ENCODE assay signal across 1 cellular context in the genomic region with DNA sequence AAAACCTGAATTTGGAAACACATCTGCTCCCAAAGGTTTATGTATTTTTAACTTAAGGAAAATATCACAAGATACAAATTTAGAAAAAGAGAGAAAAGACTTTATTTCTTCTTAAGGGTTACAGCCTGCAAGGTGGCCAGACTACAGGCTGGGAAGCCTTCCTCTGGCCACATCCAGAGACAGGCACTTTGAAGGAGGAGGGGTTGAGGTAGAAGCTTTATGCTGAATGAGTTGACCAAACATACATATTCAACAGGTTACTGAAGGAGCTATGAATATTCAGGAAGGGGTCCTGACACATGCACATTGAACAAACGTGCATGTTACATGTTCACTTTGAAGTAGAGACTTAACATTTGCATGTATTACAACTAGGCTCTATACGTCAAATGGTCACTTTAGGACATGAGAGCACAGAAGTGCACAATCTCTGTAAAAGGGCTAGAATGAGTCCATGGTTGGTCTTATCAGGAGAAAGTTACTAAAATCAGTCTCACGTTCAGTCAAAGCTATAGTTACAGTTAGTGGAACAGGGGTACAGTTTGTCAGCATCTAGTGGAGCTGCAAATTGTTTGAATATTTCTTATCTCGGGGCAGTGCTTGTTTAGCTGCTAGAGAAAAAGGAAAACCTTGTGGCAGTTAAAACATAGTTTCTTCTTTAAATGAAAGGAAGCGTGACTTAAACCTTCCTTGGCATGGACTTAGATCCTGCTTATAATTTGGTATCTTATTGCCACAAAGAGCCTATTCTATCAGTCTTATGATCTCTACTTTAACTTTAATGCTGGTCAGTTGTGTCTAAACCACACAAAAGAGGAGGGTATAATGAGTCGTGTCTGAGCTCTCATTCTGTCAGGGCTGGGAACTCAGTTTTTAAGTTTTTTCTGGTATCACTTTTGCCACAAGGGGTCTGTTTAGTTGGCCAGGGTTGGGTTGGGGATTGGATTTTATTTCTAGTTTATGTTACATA.
A peak's percentile ranks its signal among the peaks of the same experiment; 100 is the strongest.
TF ChIP-seq lines count a peak whose summit lies in the region.

No MANE protein-coding gene starts in this region.

TF ChIP-seq in K562, 482 proteins besides CTCF, POLR2A, EP300 and RAD21 (continues in another document):
- peak; percentile 93 for TF ChIP-seq ZBED1 (IDR thresholded peaks at IDR 0.05)
- 0 out of 2 replicates have a peak, but pooled peaks have one; percentile 6 for TF ChIP-seq FOSL1 (tag; conservative IDR thresholded peaks at IDR 0.05)
- no peak for TF ChIP-seq SP2 (IDR thresholded peaks at IDR 0.05; ENCODE audit: extremely low read depth, low read depth, low read length, poor library complexity, severe bottlenecking)
- peak; percentile 92; the same call in 1 of the 2 replicates for TF ChIP-seq ILF3 (IDR thresholded peaks at IDR 0.05; ENCODE audit: borderline replicate concordance)
- TF ChIP-seq SMARCA4 (IDR thresholded peaks at IDR 0.05): peak; percentile 33; the same call in 1 of the 2 replicates
- 0 out of 4 replicates have a peak, but pooled peaks of 1 of the 2 experiments have one; percentile 33 for TF ChIP-seq NRF1 (conservative IDR thresholded peaks at IDR 0.05 in 1 of 2, IDR thresholded peaks at IDR 0.05 in 1 of 2)
- TF ChIP-seq DIDO1 (tag; IDR thresholded peaks at IDR 0.05; ENCODE audit: low read depth): 0 out of 2 replicates have a peak, but pooled peaks have one; percentile 15
- TF ChIP-seq, protein P1, sequence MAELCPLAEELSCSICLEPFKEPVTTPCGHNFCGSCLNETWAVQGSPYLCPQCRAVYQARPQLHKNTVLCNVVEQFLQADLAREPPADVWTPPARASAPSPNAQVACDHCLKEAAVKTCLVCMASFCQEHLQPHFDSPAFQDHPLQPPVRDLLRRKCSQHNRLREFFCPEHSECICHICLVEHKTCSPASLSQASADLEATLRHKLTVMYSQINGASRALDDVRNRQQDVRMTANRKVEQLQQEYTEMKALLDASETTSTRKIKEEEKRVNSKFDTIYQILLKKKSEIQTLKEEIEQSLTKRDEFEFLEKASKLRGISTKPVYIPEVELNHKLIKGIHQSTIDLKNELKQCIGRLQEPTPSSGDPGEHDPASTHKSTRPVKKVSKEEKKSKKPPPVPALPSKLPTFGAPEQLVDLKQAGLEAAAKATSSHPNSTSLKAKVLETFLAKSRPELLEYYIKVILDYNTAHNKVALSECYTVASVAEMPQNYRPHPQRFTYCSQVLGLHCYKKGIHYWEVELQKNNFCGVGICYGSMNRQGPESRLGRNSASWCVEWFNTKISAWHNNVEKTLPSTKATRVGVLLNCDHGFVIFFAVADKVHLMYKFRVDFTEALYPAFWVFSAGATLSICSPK (IDR thresholded peaks at IDR 0.05; ENCODE audit: borderline replicate concordance): no peak
- TF ChIP-seq, protein P2, sequence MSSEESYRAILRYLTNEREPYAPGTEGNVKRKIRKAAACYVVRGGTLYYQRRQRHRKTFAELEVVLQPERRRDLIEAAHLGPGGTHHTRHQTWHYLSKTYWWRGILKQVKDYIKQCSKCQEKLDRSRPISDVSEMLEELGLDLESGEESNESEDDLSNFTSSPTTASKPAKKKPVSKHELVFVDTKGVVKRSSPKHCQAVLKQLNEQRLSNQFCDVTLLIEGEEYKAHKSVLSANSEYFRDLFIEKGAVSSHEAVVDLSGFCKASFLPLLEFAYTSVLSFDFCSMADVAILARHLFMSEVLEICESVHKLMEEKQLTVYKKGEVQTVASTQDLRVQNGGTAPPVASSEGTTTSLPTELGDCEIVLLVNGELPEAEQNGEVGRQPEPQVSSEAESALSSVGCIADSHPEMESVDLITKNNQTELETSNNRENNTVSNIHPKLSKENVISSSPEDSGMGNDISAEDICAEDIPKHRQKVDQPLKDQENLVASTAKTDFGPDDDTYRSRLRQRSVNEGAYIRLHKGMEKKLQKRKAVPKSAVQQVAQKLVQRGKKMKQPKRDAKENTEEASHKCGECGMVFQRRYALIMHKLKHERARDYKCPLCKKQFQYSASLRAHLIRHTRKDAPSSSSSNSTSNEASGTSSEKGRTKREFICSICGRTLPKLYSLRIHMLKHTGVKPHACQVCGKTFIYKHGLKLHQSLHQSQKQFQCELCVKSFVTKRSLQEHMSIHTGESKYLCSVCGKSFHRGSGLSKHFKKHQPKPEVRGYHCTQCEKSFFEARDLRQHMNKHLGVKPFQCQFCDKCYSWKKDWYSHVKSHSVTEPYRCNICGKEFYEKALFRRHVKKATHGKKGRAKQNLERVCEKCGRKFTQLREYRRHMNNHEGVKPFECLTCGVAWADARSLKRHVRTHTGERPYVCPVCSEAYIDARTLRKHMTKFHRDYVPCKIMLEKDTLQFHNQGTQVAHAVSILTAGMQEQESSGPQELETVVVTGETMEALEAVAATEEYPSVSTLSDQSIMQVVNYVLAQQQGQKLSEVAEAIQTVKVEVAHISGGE (CRISPR knock-in tag; IDR thresholded peaks at IDR 0.05): 0 out of 6 replicates have a peak, but pooled peaks of 1 of the 3 experiments have one; percentile 28
- TF ChIP-seq NELFE (IDR thresholded peaks at IDR 0.05; ENCODE audit: insufficient read depth, insufficient read length): no peak
- TF ChIP-seq ZFX (CRISPR knock-in tag; IDR thresholded peaks at IDR 0.05): no peak
- no peak for TF ChIP-seq ZNF644 (tag; IDR thresholded peaks at IDR 0.05; ENCODE audit: low read depth)
- peak; percentile 61; the same call in 1 of the 2 replicates for TF ChIP-seq SOX6 (IDR thresholded peaks at IDR 0.05)
- TF ChIP-seq TEAD1 (CRISPR knock-in tag; IDR thresholded peaks at IDR 0.05): 0 out of 4 replicates have a peak, but pooled peaks of 1 of the 2 experiments have one; percentile 32
- peak in 1 of 2 experiments; percentile 72; a peak in 2 of 4 replicates for TF ChIP-seq CSDE1 (IDR thresholded peaks at IDR 0.05)
- no peak for TF ChIP-seq ZNF609 (CRISPR knock-in tag; IDR thresholded peaks at IDR 0.05; ENCODE audit: borderline replicate concordance)
- peak; percentile 61; the same call in 1 of the 2 replicates for TF ChIP-seq ZNF436 (CRISPR knock-in tag; IDR thresholded peaks at IDR 0.05)
- TF ChIP-seq ZBTB8A (IDR thresholded peaks at IDR 0.05; ENCODE audit: partially characterized antibody): no peak
- 0 out of 2 replicates have a peak, but pooled peaks have one; percentile 37 for TF ChIP-seq CHCHD3 (CRISPR knock-in tag; IDR thresholded peaks at IDR 0.05)
- TF ChIP-seq ARHGAP35 (IDR thresholded peaks at IDR 0.05; ENCODE audit: partially characterized antibody): no peak
- no peak for TF ChIP-seq BRD4 (IDR thresholded peaks at IDR 0.05)
- no peak for TF ChIP-seq SAP30 (IDR thresholded peaks at IDR 0.05; ENCODE audit: borderline replicate concordance, insufficient read depth, low read depth, low read length, poor library complexity, severe bottlenecking)
- TF ChIP-seq STAG1 (CRISPR knock-in tag; IDR thresholded peaks at IDR 0.05; ENCODE audit: borderline replicate concordance): no peak
- TF ChIP-seq XRCC3 (IDR thresholded peaks at IDR 0.05): no peak
- TF ChIP-seq ZNF318 (IDR thresholded peaks at IDR 0.05; ENCODE audit: borderline replicate concordance in 1 of 2, low read depth in 1 of 2): peak in 1 of 2 experiments; percentile 33; a peak in 1 of 4 replicates
- TF ChIP-seq, protein P3, sequence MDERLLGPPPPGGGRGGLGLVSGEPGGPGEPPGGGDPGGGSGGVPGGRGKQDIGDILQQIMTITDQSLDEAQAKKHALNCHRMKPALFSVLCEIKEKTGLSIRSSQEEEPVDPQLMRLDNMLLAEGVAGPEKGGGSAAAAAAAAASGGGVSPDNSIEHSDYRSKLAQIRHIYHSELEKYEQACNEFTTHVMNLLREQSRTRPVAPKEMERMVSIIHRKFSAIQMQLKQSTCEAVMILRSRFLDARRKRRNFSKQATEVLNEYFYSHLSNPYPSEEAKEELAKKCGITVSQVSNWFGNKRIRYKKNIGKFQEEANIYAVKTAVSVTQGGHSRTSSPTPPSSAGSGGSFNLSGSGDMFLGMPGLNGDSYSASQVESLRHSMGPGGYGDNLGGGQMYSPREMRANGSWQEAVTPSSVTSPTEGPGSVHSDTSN (CRISPR knock-in tag; IDR thresholded peaks at IDR 0.05; ENCODE audit: low read depth): no peak
- TF ChIP-seq, protein P3 (tag; conservative IDR thresholded peaks at IDR 0.05; ENCODE audit: low read depth): no peak
- TF ChIP-seq SNAPC5 (CRISPR knock-in tag; IDR thresholded peaks at IDR 0.05): peak; percentile 74
- TF ChIP-seq NR4A1 (CRISPR knock-in tag; IDR thresholded peaks at IDR 0.05): no peak
- TF ChIP-seq NR4A1 (tag; IDR thresholded peaks at IDR 0.05): 0 out of 2 replicates have a peak, but pooled peaks have one; percentile 34
- no peak for TF ChIP-seq PHB (CRISPR knock-in tag; IDR thresholded peaks at IDR 0.05)
- TF ChIP-seq L3MBTL2 (IDR thresholded peaks at IDR 0.05): peak; percentile 76
